In the genomic region with DNA sequence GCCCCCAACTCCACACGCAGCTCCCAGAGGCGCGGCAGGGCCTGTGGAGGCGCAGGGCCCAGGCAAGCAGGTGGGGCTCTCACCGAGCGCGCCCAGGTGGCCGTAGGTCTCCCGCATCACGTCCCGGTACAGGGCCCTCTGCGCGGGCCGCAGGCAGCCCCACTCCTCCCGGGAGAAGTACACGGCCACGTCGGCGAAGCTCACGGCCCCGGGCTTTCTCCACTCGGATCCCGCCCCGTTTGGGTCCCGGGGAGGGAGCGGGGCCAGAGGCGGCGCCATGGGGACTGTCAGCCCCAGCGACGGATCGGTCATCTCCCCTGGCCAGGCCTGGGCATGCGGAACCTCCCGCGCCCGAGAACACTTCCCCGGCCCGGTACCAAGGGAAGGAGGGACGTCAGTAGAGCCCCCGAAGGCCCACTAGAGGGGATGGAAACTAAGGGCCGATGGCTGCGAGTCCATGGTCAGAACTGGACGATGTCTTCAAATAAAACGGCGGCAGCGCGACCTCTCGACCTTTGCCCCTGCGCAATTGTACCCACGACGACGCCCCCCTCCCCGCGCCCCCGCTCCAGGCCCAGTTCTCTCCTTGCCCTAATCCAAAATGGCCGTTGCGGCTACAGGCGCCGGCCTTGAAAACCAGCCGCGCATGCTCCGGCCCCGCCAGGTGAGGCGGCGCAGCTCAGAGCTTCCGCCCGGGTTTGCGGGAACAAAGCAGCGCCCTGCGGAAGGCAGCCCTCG, we compare ENCODE assay signal across 8 cellular contexts. TPM values are rescaled to one million over a fixed set of nuclear protein-coding genes. Genes with fewer than 3 reads are reported as not detected.
DNase-seq lines count a peak whose midpoint lies in the region; ATAC-seq and TF ChIP-seq lines count a peak whose summit lies in the region.

TSS of gene ZNF747 (minus strand) at position 491 of the 738 bp plus-strand sequence. CDS start at position 312, 179 bp downstream.

- H3K27ac ChIP-seq in MM.1S (ENCODE audit: low read length), result peak within 1 kb of the TSS; percentile 76
- peak within 1 kb of the TSS; percentile 79 for H3K27ac ChIP-seq in SJCRH30
- H3K27ac ChIP-seq in stomach, result peak within 1 kb of the TSS; percentile 97 to 98 (median 98)

- peak; percentile 56 for ATAC-seq in GM21786 (IDR thresholded peaks at IDR 0.05; ENCODE audit: unreplicated experiment)

- TF ChIP-seq CTCF in MM.1S (IDR thresholded peaks at IDR 0.05; ENCODE audit: low read length), result 0 out of 2 replicates have a peak, but pooled peaks have one; percentile 12
- TF ChIP-seq CTCF in neural crest cell (conservative IDR thresholded peaks at IDR 0.05), result peak; percentile 13
- peak in 1 of 7 experiments; percentile 17 for TF ChIP-seq CTCF in stomach (IDR thresholded peaks at IDR 0.05)

- H3K9ac ChIP-seq in MM.1S (ENCODE audit: low read length), result peak within 1 kb of the TSS; percentile 98

- H3K4me3 ChIP-seq in MM.1S (ENCODE audit: low read length) (peak within 1 kb of the TSS; percentile 67), SJCRH30 (peak within 1 kb of the TSS; percentile 80), stomach (peak within 1 kb of the TSS; percentile 60 to 81 (median 76))

- no peaks in the 10 kb centered on the region for H3K36me3 ChIP-seq in MM.1S (replicated peaks; ENCODE audit: insufficient read depth, low read length)
- no peaks in the 10 kb centered on the region for H3K36me3 ChIP-seq in SJCRH30
- peaks cover 13 to 31% (median 27%) of the 10 kb centered on the region in 4 donors for H3K36me3 ChIP-seq in stomach

- DNase-seq in DMS153 treated with DMSO at 0.1 percent for 48 hours (lab: John Stamatoyannopoulos, UW; ENCODE audit: unreplicated experiment), result peak; percentile 66
- peak; percentile 92 for DNase-seq in MM.1S
- DNase-seq in SJCRH30, result peak; percentile 85 to 87
- DNase-seq in activated gamma-delta T cell (lab: John Stamatoyannopoulos, UW), result peak; percentile 80
- DNase-seq in fibroblast of the conjunctiva (ENCODE audit: low read depth), result peak; percentile 63
- peak; percentile 80 for DNase-seq in neural crest cell (ENCODE audit: low read depth, low spot score)
- peak; percentile 93 for DNase-seq in stomach

- no peaks in the 10 kb centered on the region for H3K9me2 ChIP-seq in MM.1S (replicated peaks; ENCODE audit: insufficient read depth, low read length)

- peaks cover 2% of the 10 kb centered on the region for H3K36me3 Mint-ChIP-seq in neural crest cell (ENCODE audit: low read depth)

- H3K79me2 ChIP-seq in MM.1S (ENCODE audit: low read length), result peaks cover 33% of the 10 kb centered on the region

- peak within 1 kb of the TSS; percentile 88 for H3K4me2 ChIP-seq in MM.1S (ENCODE audit: low read depth, low read length)

- H4K20me1 ChIP-seq in MM.1S (ENCODE audit: insufficient read depth, low read length), result no peaks in the 10 kb centered on the region

- intact Hi-C loops in stomach (cut with DNase I; ENCODE audit: low total_unique reads), result no loop called here

- no peaks in the 10 kb centered on the region for H3F3A ChIP-seq in MM.1S (ENCODE audit: insufficient read depth, low read length)

- H3K9me3 ChIP-seq in MM.1S (replicated peaks; ENCODE audit: insufficient read depth, low read length) (no peaks in the 10 kb centered on the region), SJCRH30 (replicated peaks) (no peaks in the 10 kb centered on the region), stomach (no peaks in the 10 kb centered on the region)

- peak within 1 kb of the TSS; percentile 89 for H2AFZ ChIP-seq in MM.1S (ENCODE audit: low read length)

- WGBS in stomach, 5 donors, result 0 to 1% (median 0%) methylated on average over 24 to 70 of the region's 70 CpGs

- peak within 1 kb of the TSS; percentile 95 for H3K27ac Mint-ChIP-seq in neural crest cell (ENCODE audit: unreplicated experiment)

- H3K9me3 Mint-ChIP-seq in neural crest cell, result no peaks in the 10 kb centered on the region

- no peak for TF ChIP-seq EP300 in stomach (IDR thresholded peaks at IDR 0.05)

- H3K4me1 ChIP-seq in MM.1S (ENCODE audit: low read length) (peaks cover 6% of the 10 kb centered on the region; the same call in 1 of the 2 replicates), SJCRH30 (no peaks in the 10 kb centered on the region), stomach (peaks cover 22 to 56% (median 34%) of the 10 kb centered on the region in 4 donors)

- H3K4me3 Mint-ChIP-seq in neural crest cell, result peak within 1 kb of the TSS; percentile 87

- peaks cover 23% of the 10 kb centered on the region for H3K4me1 Mint-ChIP-seq in neural crest cell

- H3K27me3 ChIP-seq in MM.1S (replicated peaks; ENCODE audit: insufficient read depth, low read length) (no peaks in the 10 kb centered on the region), SJCRH30 (no peaks in the 10 kb centered on the region), stomach (no peaks in the 10 kb centered on the region)

- no peaks in the 10 kb centered on the region for H3K27me3 Mint-ChIP-seq in neural crest cell (ENCODE audit: low read depth)

- TF ChIP-seq POLR2A in stomach (IDR thresholded peaks at IDR 0.05), result no peak

RNA-seq across cellular contexts. Expression of gene ZNF747, which starts in this region (rescaled TPM):
- 11.2 and 12.0 TPM in 2 replicates for total RNA-seq in SJCRH30 (2014; rRNA removed; shearing (Covaris generic))
- 10.5 and 11.3 TPM in 2 replicates for total RNA-seq in neural crest cell
- 10 to 100 TPM; 10.3 to 18.7 (median 12.9) TPM for total RNA-seq in stomach
- polyA plus RNA-seq in stomach, result 1 to 10 TPM; 6.2 to 7.8 (median 7.3) TPM

Comparison
In these comparisons a context has a peak if more than half of its experiments do, and no peak if none do; other contexts are left out.
1. Peak in every context shown above with its lines: DNase-seq, ATAC-seq, H3K4me3 ChIP-seq and H3K27ac ChIP-seq.